1 cellular context compared by ENCODE assay signal in genomic region chr11:57426439-57426753, GRCh38.
TF ChIP-seq lines count a peak whose summit lies in the region.

No MANE protein-coding gene starts in this region.

TF ChIP-seq in K562, 482 proteins besides CTCF, POLR2A, EP300 and RAD21 (continued from another document):
- 0 out of 2 replicates have a peak, but pooled peaks have one; percentile 31 for TF ChIP-seq FOXO4 (CRISPR knock-in tag; IDR thresholded peaks at IDR 0.05)
- no peak for TF ChIP-seq ZBTB7A (IDR thresholded peaks at IDR 0.05; ENCODE audit: borderline replicate concordance, control insufficient read depth, low read depth, low read length)
- no peak for TF ChIP-seq IRF1 (CRISPR knock-in tag; IDR thresholded peaks at IDR 0.05; ENCODE audit: borderline replicate concordance)
